In genomic region chr1:32611859-32612188, GRCh38 we compare ENCODE assay signal across 8 cellular contexts. TPM values are rescaled to one million over a fixed set of nuclear protein-coding genes. Genes with fewer than 3 reads are reported as not detected.
DNase-seq lines count a peak whose midpoint lies in the region; ATAC-seq lines count a peak whose summit lies in the region.

No MANE protein-coding gene starts in this region.

- H3K27ac Mint-ChIP-seq in activated T-helper 1 cell treated with anti-CD3 and anti-CD28 coated beads, Interleukin-12 subunit alpha, Interleukin-12 subunit beta, Interleukin-2, Interleukin-4 antibody, amounts not matched to agents 30 ng/mL and 10 ng/mL and 1 ng/mL, durations not matched to agents 14 hours and 24 hours and 36 hours: no peak overlapping the region
- H3K27ac Mint-ChIP-seq in stimulated activated naive CD8-positive, alpha-beta T cell treated with anti-CD3 and anti-CD28 coated beads, Interleukin-15, amount 100 ng/mL, for 72 hours: no peak overlapping the region

- peaks cover 12% of the 10 kb centered on the region for H3K4me1 Mint-ChIP-seq in activated T-helper 1 cell treated with anti-CD3 and anti-CD28 coated beads, Interleukin-12 subunit alpha, Interleukin-12 subunit beta, Interleukin-2, Interleukin-4 antibody, amounts not matched to agents 30 ng/mL and 10 ng/mL and 1 ng/mL, durations not matched to agents 14 hours and 24 hours and 36 hours (ENCODE audit: low read depth)
- peaks cover 10% of the 10 kb centered on the region for H3K4me1 Mint-ChIP-seq in stimulated activated naive CD8-positive, alpha-beta T cell treated with anti-CD3 and anti-CD28 coated beads, Interleukin-15, amount 100 ng/mL, for 72 hours

- no peak overlapping the region for H3K27ac ChIP-seq in iPS-20b (ENCODE audit: low read length)

- no peak for ATAC-seq in stimulated activated naive CD8-positive, alpha-beta T cell treated with anti-CD3 and anti-CD28 coated beads, Interleukin-15, amount 100 ng/mL, for 72 hours

- intact Hi-C loops in activated T-helper 1 cell treated with anti-CD3 and anti-CD28 coated beads, Interleukin-12 subunit alpha, Interleukin-12 subunit beta, Interleukin-2, Interleukin-4 antibody, amounts not matched to agents 30 ng/mL and 10 ng/mL and 1 ng/mL, durations not matched to agents 14 hours and 24 hours and 36 hours (cut with micrococcal nuclease): loop anchor here (1.0 kb wide), 1 partner anchor 38 kb away; the partner anchor contains the start of gene ZBTB8OS

- no peaks in the 10 kb centered on the region for H3K9me3 ChIP-seq in iPS-20b (ENCODE audit: insufficient read depth, low read depth, low read length)

- peak overlapping the region; percentile 67; the same call in 1 of the 2 replicates for H3K9ac ChIP-seq in iPS-20b (ENCODE audit: low read depth, low read length)

- no peaks in the 10 kb centered on the region for H3K4me1 ChIP-seq in iPS-20b (ENCODE audit: insufficient read depth, low read length)

- H3K27me3 Mint-ChIP-seq in activated T-helper 1 cell treated with anti-CD3 and anti-CD28 coated beads, Interleukin-12 subunit alpha, Interleukin-12 subunit beta, Interleukin-2, Interleukin-4 antibody, amounts not matched to agents 30 ng/mL and 10 ng/mL and 1 ng/mL, durations not matched to agents 14 hours and 24 hours and 36 hours (ENCODE audit: insufficient read depth): no peaks in the 10 kb centered on the region
- no peaks in the 10 kb centered on the region for H3K27me3 Mint-ChIP-seq in stimulated activated naive CD8-positive, alpha-beta T cell treated with anti-CD3 and anti-CD28 coated beads, Interleukin-15, amount 100 ng/mL, for 72 hours

- H3K27me3 ChIP-seq in iPS-20b (ENCODE audit: insufficient read depth, low read length): no peaks in the 10 kb centered on the region

- H3K4me3 Mint-ChIP-seq in activated T-helper 1 cell treated with anti-CD3 and anti-CD28 coated beads, Interleukin-12 subunit alpha, Interleukin-12 subunit beta, Interleukin-2, Interleukin-4 antibody, amounts not matched to agents 30 ng/mL and 10 ng/mL and 1 ng/mL, durations not matched to agents 14 hours and 24 hours and 36 hours: peak overlapping the region; percentile 42
- H3K4me3 Mint-ChIP-seq in stimulated activated naive CD8-positive, alpha-beta T cell treated with anti-CD3 and anti-CD28 coated beads, Interleukin-15, amount 100 ng/mL, for 72 hours: peak overlapping the region; percentile 76 to 80

- peaks cover under 1% of the 10 kb centered on the region for H3K36me3 Mint-ChIP-seq in activated T-helper 1 cell treated with anti-CD3 and anti-CD28 coated beads, Interleukin-12 subunit alpha, Interleukin-12 subunit beta, Interleukin-2, Interleukin-4 antibody, amounts not matched to agents 30 ng/mL and 10 ng/mL and 1 ng/mL, durations not matched to agents 14 hours and 24 hours and 36 hours (ENCODE audit: low read depth)

- H3K36me3 ChIP-seq in iPS-20b (ENCODE audit: insufficient read depth, low read depth, low read length): no peaks in the 10 kb centered on the region

- peak; percentile 27 for DNase-seq in NCI-H2029 treated with DMSO at 0.1 percent for 48 hours (lab: John Stamatoyannopoulos, UW)
- no peak for DNase-seq in NCI-H2029 (lab: John Stamatoyannopoulos, UW)
- no peak for DNase-seq in activated T-helper 1 cell treated with anti-CD3 and anti-CD28 coated beads, Interleukin-12 subunit alpha, Interleukin-12 subunit beta, Interleukin-2, Interleukin-4 antibody, amounts not matched to agents 30 ng/mL and 10 ng/mL and 1 ng/mL, durations not matched to agents 14 hours and 24 hours and 36 hours (ENCODE audit: low spot score)
- DNase-seq in stimulated activated naive CD8-positive, alpha-beta T cell treated with anti-CD3 and anti-CD28 coated beads, Interleukin-15, amount 100 ng/mL, for 72 hours: no peak
- no peak for DNase-seq in middle frontal gyrus (ENCODE audit: extremely low spot score, low spot score)
- no peak for DNase-seq in NCI-H187 treated with DMSO at 0.1 percent for 48 hours (lab: John Stamatoyannopoulos, UW)
- DNase-seq in globus pallidus (ENCODE audit: low spot score): no peak

- H3K4me3 ChIP-seq in iPS-20b (ENCODE audit: low read length): peak overlapping the region; percentile 86

- no peaks in the 10 kb centered on the region for H3K9me3 Mint-ChIP-seq in activated T-helper 1 cell treated with anti-CD3 and anti-CD28 coated beads, Interleukin-12 subunit alpha, Interleukin-12 subunit beta, Interleukin-2, Interleukin-4 antibody, amounts not matched to agents 30 ng/mL and 10 ng/mL and 1 ng/mL, durations not matched to agents 14 hours and 24 hours and 36 hours
- no peaks in the 10 kb centered on the region for H3K9me3 Mint-ChIP-seq in stimulated activated naive CD8-positive, alpha-beta T cell treated with anti-CD3 and anti-CD28 coated beads, Interleukin-15, amount 100 ng/mL, for 72 hours

RNA-seq across cellular contexts. Expression of gene ZBTB8OS, which starts 38.5 kb away (rescaled TPM):
- 49.7 and 53.3 TPM in 2 replicates for total RNA-seq in activated T-helper 1 cell treated with anti-CD3 and anti-CD28 coated beads, Interleukin-12 subunit alpha, Interleukin-12 subunit beta, Interleukin-2, Interleukin-4 antibody, amounts not matched to agents 30 ng/mL and 10 ng/mL and 1 ng/mL, durations not matched to agents 14 hours and 24 hours and 36 hours

RNA-seq across cellular contexts. Expression of gene RBBP4, which starts 39.2 kb away (rescaled TPM):
- total RNA-seq in activated T-helper 1 cell treated with anti-CD3 and anti-CD28 coated beads, Interleukin-12 subunit alpha, Interleukin-12 subunit beta, Interleukin-2, Interleukin-4 antibody, amounts not matched to agents 30 ng/mL and 10 ng/mL and 1 ng/mL, durations not matched to agents 14 hours and 24 hours and 36 hours: 315 TPM in 2 replicates
